ENCODE assay signal across 19 cellular contexts in genomic region chr22:45583504-45583903, GRCh38.
DNase-seq lines count a peak whose midpoint lies in the region; FAIRE-seq and TF ChIP-seq lines count a peak whose summit lies in the region.
"Had no signal": no experiment of that assay in that cellular context is flagged by ENCODE, and none has a peak within 500 bp of the region (broad histone marks: within the 10 kb centered on the region; RNA-seq: fewer than 3 reads in every experiment).

No MANE protein-coding gene starts in this region.

- intact Hi-C loops in OCI-LY7 (cut with micrococcal nuclease; ENCODE audit: unreplicated experiment): loop anchor here (5.0 kb wide), 1 partner anchor 59 kb away; no protein-coding TSS in a partner anchor

- no peaks in the 10 kb centered on the region for H4K20me1 ChIP-seq in OCI-LY7 (ENCODE audit: insufficient read depth, low read length)

- TF ChIP-seq CTCF in OCI-LY7 (conservative IDR thresholded peaks at IDR 0.05; ENCODE audit: low read length): no peak

- no peak overlapping the region; the same call in 1 of the 2 replicates for H2AFZ ChIP-seq in OCI-LY7 (ENCODE audit: low read length)

- POLR2A ChIA-PET in OCI-LY7 (lab: Charles Lee): no interaction called here

- H3K36me3 ChIP-seq in OCI-LY7 (ENCODE audit: insufficient read depth, low read length): no peaks in the 10 kb centered on the region

- no peak for TF ChIP-seq POLR2A in GM12891 (IDR thresholded peaks at IDR 0.05; ENCODE audit: low read depth, low read length)

- no peaks in the 10 kb centered on the region for H3K9me3 ChIP-seq in OCI-LY7 (ENCODE audit: low read length)
- H3K9me3 ChIP-seq: body of pancreas, esophagus squamous epithelium, heart left ventricle, mucosa of descending colon had no signal

- no peak overlapping the region for H3K4me3 ChIP-seq in OCI-LY7 (ENCODE audit: low read depth, low read length, poor library complexity, severe bottlenecking)
- H3K4me3 ChIP-seq: body of pancreas, esophagus squamous epithelium, heart left ventricle, mucosa of descending colon, smooth muscle cell had no signal

- H3K9me2 ChIP-seq in OCI-LY7 (ENCODE audit: insufficient read depth, low read length): no peaks in the 10 kb centered on the region

- no peak overlapping the region for H3K27ac ChIP-seq in OCI-LY7 (ENCODE audit: low read depth, low read length, poor library complexity, severe bottlenecking)
- H3K27ac ChIP-seq: 22Rv1, body of pancreas, heart left ventricle had no signal

- H3K4me1 ChIP-seq in OCI-LY7 (ENCODE audit: insufficient read depth, low read length, poor library complexity, severe bottlenecking): peaks cover 20% of the 10 kb centered on the region
- H3K4me1 ChIP-seq: body of pancreas had no signal

- no peaks in the 10 kb centered on the region for H3K79me2 ChIP-seq in OCI-LY7 (ENCODE audit: insufficient read depth, low read depth, low read length)

- BruUV-seq in OCI-LY7 (replicated peaks; lab: Mats Ljungman, UMichigan): no TSS peak

- FAIRE-seq in GM12891 (lab: Jason Lieb, UNC): peak; percentile 62
- FAIRE-seq: RCC 7860 had no signal

- DNase-seq in NCI-H526 (lab: John Stamatoyannopoulos, UW): peak; percentile 11 to 23
- no peak for DNase-seq in NCI-H526 treated with DMSO at 0.1 percent for 48 hours (lab: John Stamatoyannopoulos, UW)
- DNase-seq in GM12891 (ENCODE audit: insufficient read length, low spot score): peak; percentile 49
- DNase-seq in OCI-LY7 (ENCODE audit: low spot score): peak; percentile 75
- DNase-seq in kidney tubule cell (ENCODE audit: low spot score): peak; percentile 34
- no peak for DNase-seq in stimulated activated naive CD4-positive, alpha-beta T cell treated with Interleukin-2 at 50 U/mL for 16 hours (lab: John Stamatoyannopoulos, UW)
- DNase-seq in SW480 (ENCODE audit: low spot score): no peak
- no peak for DNase-seq in OCI-M2 (lab: John Stamatoyannopoulos, UW; ENCODE audit: unreplicated experiment)
- DNase-seq: activated CD4-positive, CD25-positive, alpha-beta regulatory T cell treated with anti-CD3 and anti-CD28 coated beads, Interleukin-2, amount 50 U/mL, for 72 hours; body of pancreas; dermis blood vessel endothelial cell; esophagus squamous epithelium; H7; NCI-H2227 treated with DMSO at 0.1 percent for 48 hours had no signal

- CTCF ChIA-PET in OCI-LY7 (lab: Charles Lee; ENCODE audit: unreplicated experiment): interaction anchor here (1.0 kb wide), 1 partner anchor 45 kb away, joined by 3 read pairs; no protein-coding TSS in a partner anchor

- H3K4me2 ChIP-seq in OCI-LY7 (ENCODE audit: low read length): peak overlapping the region; percentile 42; the same call in 1 of the 2 replicates
- H3K4me2 ChIP-seq: smooth muscle cell had no signal

TF ChIP-seq in GM12891, 5 proteins besides CTCF, POLR2A, EP300 and RAD21:
- no peak for TF ChIP-seq TAF1 (IDR thresholded peaks at IDR 0.05; ENCODE audit: low read depth, low read length)
- TF ChIP-seq PAX5 (IDR thresholded peaks at IDR 0.05; ENCODE audit: insufficient read depth, low read length, severe bottlenecking): no peak
- TF ChIP-seq POLR2AphosphoS5 (IDR thresholded peaks at IDR 0.05; ENCODE audit: low read depth, low read length): no peak

Comparison
In these comparisons a context has a peak if more than half of its experiments do, and no peak if none do; other contexts are left out.
1. DNase-seq: peak in NCI-H526 (2 of 2), GM12891 (single experiment), OCI-LY7 (single experiment) and kidney tubule cell (single experiment); none in NCI-H526 treated with DMSO at 0.1 percent for 48 hours (single experiment), stimulated activated naive CD4-positive, alpha-beta T cell treated with Interleukin-2 at 50 U/mL for 16 hours (single experiment), SW480 (single experiment) and OCI-M2 (single experiment).